Comparison of ENCODE assay signal across 13 cellular contexts in the genomic region with DNA sequence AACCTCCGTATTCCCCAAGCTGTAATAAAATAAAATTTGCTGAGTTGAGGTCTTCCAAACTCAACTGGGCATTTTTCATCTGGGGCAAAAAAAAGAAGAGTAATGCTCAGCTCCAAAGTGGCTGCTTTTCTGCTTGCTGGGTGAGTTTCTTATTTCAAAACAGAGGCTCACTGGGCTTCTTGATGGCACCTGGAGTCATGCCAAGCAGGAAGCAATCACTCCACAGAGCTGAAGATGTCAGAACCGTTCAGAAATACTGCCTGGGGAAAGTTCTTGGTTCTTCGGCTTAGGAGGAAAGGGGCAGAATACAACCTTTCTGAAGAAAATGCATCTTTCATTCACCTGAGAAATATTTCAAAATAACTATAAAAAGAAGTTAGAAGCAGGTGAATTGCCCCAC. TPM values are rescaled to one million over a fixed set of nuclear protein-coding genes. Genes with fewer than 3 reads are reported as not detected.
DNase-seq lines count a peak whose midpoint lies in the region; ATAC-seq, FAIRE-seq and TF ChIP-seq lines count a peak whose summit lies in the region.
"Had no signal": no experiment of that assay in that cellular context is flagged by ENCODE, and none has a peak within 500 bp of the region (broad histone marks: within the 10 kb centered on the region; RNA-seq: fewer than 3 reads in every experiment).

No MANE protein-coding gene starts in this region.

- H3K9me3 ChIP-seq in K562 (replicated peaks; ENCODE audit: control insufficient read depth, insufficient read depth, low read depth, low read length) (no peaks in the 10 kb centered on the region), testis (no peaks in the 10 kb centered on the region), tibial artery (no peaks in the 10 kb centered on the region)
- H3K9me3 ChIP-seq: tibial nerve had no signal

- no peak overlapping the region for H3K4me2 ChIP-seq in K562 (ENCODE audit: insufficient read depth, low read length)

- peaks cover 12% of the 10 kb centered on the region for H3K4me1 Mint-ChIP-seq in activated CD4-positive, alpha-beta memory T cell treated with anti-CD3 and anti-CD28 coated beads for 36 hours (ENCODE audit: low read depth)
- H3K4me1 Mint-ChIP-seq in activated CD4-positive, alpha-beta memory T cell treated with anti-CD3 and anti-CD28 coated beads, Interleukin-2, amount 10 ng/mL, durations not matched to agents 7 days and 5 days, result peaks cover 4% of the 10 kb centered on the region

- whole genome bisulfite sequencing in K562 (ENCODE audit: insufficient coverage, low coverage, missing lambda C conversion rate), result 22% methylated on average over 3 of the region's 3 CpGs
- WGBS in testis, 2 donors, result 53 to 61% methylated on average over 3 of the region's 3 CpGs

- H3K4me3 Mint-ChIP-seq in activated CD4-positive, alpha-beta memory T cell treated with anti-CD3 and anti-CD28 coated beads for 36 hours, result no peak overlapping the region
- no peak overlapping the region for H3K4me3 Mint-ChIP-seq in activated CD4-positive, alpha-beta memory T cell treated with anti-CD3 and anti-CD28 coated beads, Interleukin-2, amount 10 ng/mL, durations not matched to agents 7 days and 5 days

- H3K27me3 ChIP-seq in K562 (ENCODE audit: control insufficient read depth in 2 of 2, insufficient read depth in 2 of 2, low read length in 2 of 2), result peaks cover 7 to 11% of the 10 kb centered on the region in 2 experiments; a peak in 4 of 5 replicates
- no peaks in the 10 kb centered on the region for H3K27me3 ChIP-seq in testis
- no peaks in the 10 kb centered on the region for H3K27me3 ChIP-seq in tibial artery
- H3K27me3 ChIP-seq: tibial nerve had no signal

- H3K36me3 Mint-ChIP-seq in activated CD4-positive, alpha-beta memory T cell treated with anti-CD3 and anti-CD28 coated beads for 36 hours, result no peaks in the 10 kb centered on the region
- peaks cover 2% of the 10 kb centered on the region for H3K36me3 Mint-ChIP-seq in activated CD4-positive, alpha-beta memory T cell treated with anti-CD3 and anti-CD28 coated beads, Interleukin-2, amount 10 ng/mL, durations not matched to agents 7 days and 5 days (ENCODE audit: low read depth)

- BruUV-seq in K562 (replicated peaks; lab: Mats Ljungman, UMichigan), result no TSS peak

- H3K27ac Mint-ChIP-seq in activated CD4-positive, alpha-beta memory T cell treated with anti-CD3 and anti-CD28 coated beads for 36 hours, result no peak overlapping the region
- H3K27ac Mint-ChIP-seq in activated CD4-positive, alpha-beta memory T cell treated with anti-CD3 and anti-CD28 coated beads, Interleukin-2, amount 10 ng/mL, durations not matched to agents 7 days and 5 days, result no peak overlapping the region

- no peaks in the 10 kb centered on the region for H3K79me2 ChIP-seq in K562 (ENCODE audit: control insufficient read depth, insufficient read depth, low read length)

- CTCF ChIA-PET in activated CD4-positive, alpha-beta memory T cell treated with anti-CD3 and anti-CD28 coated beads for 36 hours (lab: Charles Lee), result interaction anchor here (1.0 kb wide), 1 partner anchor 40 kb away, joined by 3 read pairs; no protein-coding TSS in a partner anchor
- CTCF ChIA-PET in activated CD4-positive, alpha-beta memory T cell treated with anti-CD3 and anti-CD28 coated beads, Interleukin-2, amount 10 ng/mL, durations not matched to agents 7 days and 5 days (lab: Charles Lee), result no interaction called here
- CTCF ChIA-PET in K562 (lab: Yijun Ruan, JAX; ENCODE audit: low intra/inter-chr PET ratio), result no interaction called here

- H3K27ac ChIP-seq in K562 (ENCODE audit: extremely low read depth, low read depth, low read length), result no peak overlapping the region
- no peak overlapping the region for H3K27ac ChIP-seq in testis
- H3K27ac ChIP-seq in tibial artery, result no peak overlapping the region
- H3K27ac ChIP-seq: tibial nerve had no signal

- peaks cover 23% of the 10 kb centered on the region for H3K27me3 Mint-ChIP-seq in activated CD4-positive, alpha-beta memory T cell treated with anti-CD3 and anti-CD28 coated beads for 36 hours
- H3K27me3 Mint-ChIP-seq in activated CD4-positive, alpha-beta memory T cell treated with anti-CD3 and anti-CD28 coated beads, Interleukin-2, amount 10 ng/mL, durations not matched to agents 7 days and 5 days, result peaks cover 55% of the 10 kb centered on the region

- H3K9me1 ChIP-seq in K562 (ENCODE audit: control insufficient read depth, insufficient read depth, low read length), result no peaks in the 10 kb centered on the region

- H4K20me1 ChIP-seq in K562 (replicated peaks; ENCODE audit: control insufficient read depth, insufficient read depth, low read length), result no peaks in the 10 kb centered on the region

- H3K36me3 ChIP-seq in K562 (ENCODE audit: control insufficient read depth, insufficient read depth, low read length), result no peaks in the 10 kb centered on the region
- no peaks in the 10 kb centered on the region for H3K36me3 ChIP-seq in testis (ENCODE audit: low read depth, missing control alignments)
- no peaks in the 10 kb centered on the region for H3K36me3 ChIP-seq in tibial artery
- H3K36me3 ChIP-seq: tibial nerve had no signal

- TF ChIP-seq POLR2A in K562 (conservative IDR thresholded peaks at IDR 0.05), result no peak
- TF ChIP-seq POLR2A in testis (IDR thresholded peaks at IDR 0.05), result no peak

- in situ Hi-C loops in K562 (cut with MboI), result no loop called here

- intact Hi-C loops in activated CD4-positive, alpha-beta memory T cell treated with anti-CD3 and anti-CD28 coated beads for 36 hours (cut with micrococcal nuclease), result no loop called here
- intact Hi-C loops in K562 (cut with micrococcal nuclease) (no loop called here), testis (cut with DNase I; ENCODE audit: low total_unique reads) (no loop called here), tibial artery (cut with DNase I; ENCODE audit: low total_unique reads) (no loop called here)

- no peak for TF ChIP-seq EP300 in K562 (IDR thresholded peaks at IDR 0.05; ENCODE audit: low read length)

- no peak for FAIRE-seq in K562 (lab: Jason Lieb, UNC)

- H3K9me3 Mint-ChIP-seq in activated CD4-positive, alpha-beta memory T cell treated with anti-CD3 and anti-CD28 coated beads for 36 hours, result peaks cover 3% of the 10 kb centered on the region
- H3K9me3 Mint-ChIP-seq in activated CD4-positive, alpha-beta memory T cell treated with anti-CD3 and anti-CD28 coated beads, Interleukin-2, amount 10 ng/mL, durations not matched to agents 7 days and 5 days, result no peaks in the 10 kb centered on the region

- DNase-seq in activated CD4-positive, alpha-beta memory T cell treated with anti-CD3 and anti-CD28 coated beads for 36 hours, result peak; percentile 17
- no peak for DNase-seq in activated CD4-positive, alpha-beta memory T cell treated with anti-CD3 and anti-CD28 coated beads, Interleukin-2, amount 10 ng/mL, durations not matched to agents 7 days and 5 days
- DNase-seq in NCI-H2029 (lab: John Stamatoyannopoulos, UW) (peak; percentile 79), K562 (ENCODE audit: extremely low read depth in 1 of 4, low spot score in 3 of 4) (peak in 1 of 4 experiments; percentile 37), testis (peak; percentile 20), tibial artery (no peak), NCI-H2081 treated with DMSO at 0.1 percent for 48 hours (lab: John Stamatoyannopoulos, UW) (no peak)
- DNase-seq in activated CD4-positive, CD25-positive, alpha-beta regulatory T cell treated with anti-CD3 and anti-CD28 coated beads, Interleukin-2, amount 50 U/mL, for 72 hours, result no peak
- DNase-seq: islet precursor cell; NCI-H526; stimulated activated CD4-positive, alpha-beta T cell treated with anti-CD3 and anti-CD28 coated beads, Interleukin-4, amount 100 ng/mL, for 24 hours had no signal

- ATAC-seq in K562, result no peak

- no peak overlapping the region for H3K9ac ChIP-seq in K562 (ENCODE audit: insufficient read depth in 1 of 2, low read depth in 2 of 2, low read length in 2 of 2)

- TF ChIP-seq CTCF in K562 (IDR thresholded peaks at IDR 0.05 in 2 of 3, conservative IDR thresholded peaks at IDR 0.05 in 1 of 3; ENCODE audit: insufficient read depth in 2 of 3, low read depth in 1 of 3, low read length in 3 of 3), result no peak
- no peak for TF ChIP-seq CTCF in testis (IDR thresholded peaks at IDR 0.05)
- TF ChIP-seq CTCF in tibial artery (IDR thresholded peaks at IDR 0.05), result no peak

- TF ChIP-seq RAD21 in K562 (CRISPR knock-in tag; conservative IDR thresholded peaks at IDR 0.05 in 1 of 2, IDR thresholded peaks at IDR 0.05 in 1 of 2), result no peak

- no peak overlapping the region; the same call in 1 of the 2 replicates for H2AFZ ChIP-seq in K562 (ENCODE audit: low read depth, low read length)

- H3K4me3 ChIP-seq in K562 (no peak overlapping the region), testis (no peak overlapping the region), tibial artery (no peak overlapping the region)
- H3K4me3 ChIP-seq: tibial nerve had no signal

- H3K4me1 ChIP-seq in K562 (replicated peaks in 1 of 2; ENCODE audit: control insufficient read depth in 2 of 2, insufficient read depth in 2 of 2, low read length in 2 of 2) (no peaks in the 10 kb centered on the region; a peak in 1 of 5 replicates), testis (no peaks in the 10 kb centered on the region), tibial artery (no peaks in the 10 kb centered on the region)
- H3K4me1 ChIP-seq: tibial nerve had no signal

- POLR2A ChIA-PET in activated CD4-positive, alpha-beta memory T cell treated with anti-CD3 and anti-CD28 coated beads for 36 hours (lab: Charles Lee), result no interaction called here
- POLR2A ChIA-PET in activated CD4-positive, alpha-beta memory T cell treated with anti-CD3 and anti-CD28 coated beads, Interleukin-2, amount 10 ng/mL, durations not matched to agents 7 days and 5 days (lab: Charles Lee), result no interaction called here
- POLR2A ChIA-PET in K562 (lab: Yijun Ruan, JAX), result no interaction called here

RNA-seq across cellular contexts. Expression of a gene that starts 4.1 kb away (rescaled TPM):
- total RNA-seq in activated CD4-positive, alpha-beta memory T cell treated with anti-CD3 and anti-CD28 coated beads for 36 hours, result not detected
- total RNA-seq in activated CD4-positive, alpha-beta memory T cell treated with anti-CD3 and anti-CD28 coated beads, Interleukin-2, amount 10 ng/mL, durations not matched to agents 7 days and 5 days, result under 1 TPM; 0.28 TPM
- total RNA-seq in K562 (2011; cell fraction: chromatin; rRNA removed; ENCODE audit: low replicate concordance), result not detected in 2 replicates
- not detected in 2 replicates for total RNA-seq in K562 (2011; cell fraction: nucleolus; rRNA removed)
- not detected in 2 replicates for total RNA-seq in K562 (2011; cell fraction: nucleoplasm; rRNA removed)
- total RNA-seq in K562 (2014; rRNA removed), result not detected in 2 replicates
- total RNA-seq in K562 (2014; rRNA removed; fragmentation: Illumina TruSeq; extraction: Trizol), result not detected in 2 replicates
- not detected in 2 replicates for total RNA-seq in K562 (2015; rRNA removed; fragmentation: Illumina TruSeq; extraction: Trizol)
- total RNA-seq in K562 (2021), result not detected in 2 replicates
- polyA plus RNA-seq in K562 (2011; rRNA removed), result not detected in 2 replicates
- not detected in 2 replicates for polyA plus RNA-seq in K562 (2011; cell fraction: cytosol; rRNA removed)
- not detected in 2 replicates for polyA plus RNA-seq in K562 (2011; cell fraction: nucleus; rRNA removed)
- polyA plus RNA-seq in K562 (2012), result 0.07 TPM in 1 of 2 replicates, not detected in the other
- not detected in 2 replicates for polyA plus RNA-seq in K562 (2014; fragmentation: Illumina TruSeq; extraction: Trizol)
- not detected for polyA plus RNA-seq in K562 (2014; fragmentation: Nextera tagmentation; extraction: Ambion mirVana)
- not detected in 2 replicates for polyA plus RNA-seq in K562 (2014; rRNA removed)
- not detected in 2 replicates for polyA minus RNA-seq in K562 (2011; rRNA and poly(A)+ RNA removed)
- not detected in 2 replicates for polyA minus RNA-seq in K562 (2011; cell fraction: cytosol; rRNA and poly(A)+ RNA removed)
- polyA minus RNA-seq in K562 (2011; cell fraction: nucleus; rRNA and poly(A)+ RNA removed), result not detected in 2 replicates
- under 1 TPM in 1 of 2 donors, not detected in 1; 0.19 TPM for total RNA-seq in testis
- polyA plus RNA-seq in testis (ENCODE audit: insufficient read depth, low read depth, low replicate concordance), result 0.25 TPM
- total RNA-seq: T-helper 2 cell treated with Interferon-gamma antibody and Interleukin-4, amounts not matched to agents 100 ng/mL and 5 ng/mL, for 36 hours had no signal

RNA-seq across cellular contexts. Expression of a gene that starts 48.5 kb away (rescaled TPM):
- total RNA-seq in activated CD4-positive, alpha-beta memory T cell treated with anti-CD3 and anti-CD28 coated beads for 36 hours, result 1 to 10 TPM; 3.9 to 6.4 TPM
- 1 to 10 TPM; 7.9 to 8.4 TPM for total RNA-seq in activated CD4-positive, alpha-beta memory T cell treated with anti-CD3 and anti-CD28 coated beads, Interleukin-2, amount 10 ng/mL, durations not matched to agents 7 days and 5 days
- 9.0 and 14.3 TPM in 2 replicates for total RNA-seq in K562 (2011; cell fraction: chromatin; rRNA removed; ENCODE audit: low replicate concordance)
- 3.3 TPM in 2 replicates for total RNA-seq in K562 (2011; cell fraction: nucleolus; rRNA removed)
- 5.9 and 10.1 TPM in 2 replicates for total RNA-seq in K562 (2011; cell fraction: nucleoplasm; rRNA removed)
- 10.0 and 11.7 TPM in 2 replicates for total RNA-seq in K562 (2014; rRNA removed)
- 13.9 and 15.4 TPM in 2 replicates for total RNA-seq in K562 (2014; rRNA removed; fragmentation: Illumina TruSeq; extraction: Trizol)
- total RNA-seq in K562 (2015; rRNA removed; fragmentation: Illumina TruSeq; extraction: Trizol), result 11.0 and 13.1 TPM in 2 replicates
- 15.3 TPM in 2 replicates for total RNA-seq in K562 (2021)
- 30.2 and 33.7 TPM in 2 replicates for polyA plus RNA-seq in K562 (2011; rRNA removed)
- 8.8 and 17.2 TPM in 2 replicates for polyA plus RNA-seq in K562 (2011; cell fraction: cytosol; rRNA removed)
- 13.9 and 31.2 TPM in 2 replicates for polyA plus RNA-seq in K562 (2011; cell fraction: nucleus; rRNA removed)
- 10.9 and 29.7 TPM in 2 replicates for polyA plus RNA-seq in K562 (2012)
- polyA plus RNA-seq in K562 (2014; fragmentation: Illumina TruSeq; extraction: Trizol), result 21.1 and 21.8 TPM in 2 replicates
- polyA plus RNA-seq in K562 (2014; fragmentation: Nextera tagmentation; extraction: Ambion mirVana), result 10 to 100 TPM; 10.7 to 17.3 TPM
- polyA plus RNA-seq in K562 (2014; rRNA removed), result 15.1 and 15.8 TPM in 2 replicates
- polyA minus RNA-seq in K562 (2011; rRNA and poly(A)+ RNA removed), result 17.5 and 22.8 TPM in 2 replicates
- polyA minus RNA-seq in K562 (2011; cell fraction: cytosol; rRNA and poly(A)+ RNA removed), result 7.3 and 12.4 TPM in 2 replicates
- 4.8 and 10.7 TPM in 2 replicates for polyA minus RNA-seq in K562 (2011; cell fraction: nucleus; rRNA and poly(A)+ RNA removed)
- total RNA-seq in testis, result 10 to 100 TPM; 55.6 to 66.4 TPM
- 156 TPM for polyA plus RNA-seq in testis (ENCODE audit: insufficient read depth, low read depth, low replicate concordance)

RNA-seq across cellular contexts. Expression of a gene that starts 52.9 kb away (rescaled TPM):
- 1 to 10 TPM; 4.0 TPM for total RNA-seq in activated CD4-positive, alpha-beta memory T cell treated with anti-CD3 and anti-CD28 coated beads for 36 hours
- total RNA-seq in activated CD4-positive, alpha-beta memory T cell treated with anti-CD3 and anti-CD28 coated beads, Interleukin-2, amount 10 ng/mL, durations not matched to agents 7 days and 5 days, result 10 to 100 TPM; 53.8 to 58.8 TPM
- not detected in 2 replicates for total RNA-seq in K562 (2011; cell fraction: chromatin; rRNA removed; ENCODE audit: low replicate concordance)
- not detected in 2 replicates for total RNA-seq in K562 (2011; cell fraction: nucleolus; rRNA removed)
- total RNA-seq in K562 (2011; cell fraction: nucleoplasm; rRNA removed), result not detected in 2 replicates
- total RNA-seq in K562 (2014; rRNA removed) (not detected in 2 replicates), K562 (2014; rRNA removed; fragmentation: Illumina TruSeq; extraction: Trizol) (not detected in 2 replicates), K562 (2015; rRNA removed; fragmentation: Illumina TruSeq; extraction: Trizol) (not detected in 2 replicates), K562 (2021) (not detected in 2 replicates), testis (under 1 TPM; 0.16 to 0.62 TPM)
- polyA plus RNA-seq in K562 (2011; rRNA removed) (not detected in 2 replicates), K562 (2014; fragmentation: Illumina TruSeq; extraction: Trizol) (not detected in 2 replicates), K562 (2014; fragmentation: Nextera tagmentation; extraction: Ambion mirVana) (under 1 TPM in 1 of 2 experiments, not detected in 1; 0.28 TPM), K562 (2014; rRNA removed) (not detected in 2 replicates), testis (ENCODE audit: insufficient read depth, low read depth, low replicate concordance) (2.1 TPM)
- polyA plus RNA-seq in K562 (2011; cell fraction: cytosol; rRNA removed), result not detected in 2 replicates
- not detected in 2 replicates for polyA plus RNA-seq in K562 (2011; cell fraction: nucleus; rRNA removed)
- polyA plus RNA-seq in K562 (2012), result 0.12 and 0.16 TPM in 2 replicates
- not detected in 2 replicates for polyA minus RNA-seq in K562 (2011; rRNA and poly(A)+ RNA removed)
- polyA minus RNA-seq in K562 (2011; cell fraction: cytosol; rRNA and poly(A)+ RNA removed), result not detected in 2 replicates
- polyA minus RNA-seq in K562 (2011; cell fraction: nucleus; rRNA and poly(A)+ RNA removed), result not detected in 2 replicates

Comparison
In these comparisons a context has a peak if more than half of its experiments do, and no peak if none do; other contexts are left out.
1. DNase-seq: peak in activated CD4-positive, alpha-beta memory T cell treated with anti-CD3 and anti-CD28 coated beads for 36 hours (single experiment), NCI-H2029 (single experiment) and testis (single experiment); none in activated CD4-positive, alpha-beta memory T cell treated with anti-CD3 and anti-CD28 coated beads, Interleukin-2, amount 10 ng/mL, durations not matched to agents 7 days and 5 days (single experiment), tibial artery (0 of 2), activated CD4-positive, CD25-positive, alpha-beta regulatory T cell treated with anti-CD3 and anti-CD28 coated beads, Interleukin-2, amount 50 U/mL, for 72 hours (single experiment) and NCI-H2081 treated with DMSO at 0.1 percent for 48 hours (single experiment).
2. RNA of a gene that starts 52.9 kb away (total RNA-seq): 53.8 to 58.8 TPM in activated CD4-positive, alpha-beta memory T cell treated with anti-CD3 and anti-CD28 coated beads, Interleukin-2, amount 10 ng/mL, durations not matched to agents 7 days and 5 days; 4.0 TPM in activated CD4-positive, alpha-beta memory T cell treated with anti-CD3 and anti-CD28 coated beads for 36 hours, 0.16 to 0.62 TPM in testis and not detected in K562; every median in the first group is over 10 times any median in the second.